ENCODE assay signal across 23 cellular contexts in genomic region chr2:9652898-9653479, GRCh38. TPM values are rescaled to one million over a fixed set of nuclear protein-coding genes. Genes with fewer than 3 reads are reported as not detected.
A peak's percentile ranks its signal among the peaks of the same experiment; 100 is the strongest.
DNase-seq lines count a peak whose midpoint lies in the region; ATAC-seq, FAIRE-seq and TF ChIP-seq lines count a peak whose summit lies in the region.
"Had no signal": no experiment of that assay in that cellular context is flagged by ENCODE, and none has a peak within 500 bp of the region (broad histone marks: within the 10 kb centered on the region; RNA-seq: fewer than 3 reads in every experiment).

No MANE protein-coding gene starts in this region.

- no peaks in the 10 kb centered on the region for H3K79me2 ChIP-seq in HepG2 (ENCODE audit: insufficient read depth, low read length)

- H3K27me3 ChIP-seq in HepG2 (ENCODE audit: control insufficient read depth in 1 of 2, insufficient read depth in 2 of 2, low read length in 2 of 2) = peaks cover 0 to 5% of the 10 kb centered on the region in 2 experiments; a peak in 2 of 5 replicates
- no peaks in the 10 kb centered on the region for H3K27me3 ChIP-seq in right lobe of liver
- H3K27me3 ChIP-seq in testis = no peaks in the 10 kb centered on the region
- H3K27me3 ChIP-seq: gastroesophageal sphincter, neural progenitor cell, upper lobe of left lung had no signal

- FAIRE-seq in HepG2 (lab: Jason Lieb, UNC) (peak; percentile 53), islet of Langerhans (lab: Jason Lieb, UNC) (peak; percentile 55)
- FAIRE-seq: G401.6, keratinocyte had no signal

- intact Hi-C loops in HepG2 (cut with micrococcal nuclease; ENCODE audit: unreplicated experiment) (no loop called here), right lobe of liver (cut with DNase I) (no loop called here), testis (cut with DNase I; ENCODE audit: low total_unique reads) (no loop called here)

- no peaks in the 10 kb centered on the region for H3K9me3 ChIP-seq in HepG2 (ENCODE audit: low read length)
- H3K9me3 ChIP-seq in right lobe of liver = no peaks in the 10 kb centered on the region
- no peaks in the 10 kb centered on the region for H3K9me3 ChIP-seq in testis
- H3K9me3 ChIP-seq: gastroesophageal sphincter, upper lobe of left lung had no signal

- TF ChIP-seq POLR2A in HepG2 (IDR thresholded peaks at IDR 0.05; ENCODE audit: insufficient read depth in 1 of 2, low read depth in 2 of 2, low read length in 2 of 2) (no peak), right lobe of liver (IDR thresholded peaks at IDR 0.05) (no peak), testis (IDR thresholded peaks at IDR 0.05) (no peak)

- H3K4me2 ChIP-seq in HepG2 (ENCODE audit: low read depth, low read length) = no peak overlapping the region
- H3K4me2 ChIP-seq: neural progenitor cell had no signal

- no peak for TF ChIP-seq RAD21 in HepG2 (CRISPR knock-in tag; IDR thresholded peaks at IDR 0.05)

- H3K4me3 ChIP-seq in HepG2 (replicated peaks in 1 of 3; ENCODE audit: insufficient read depth in 1 of 3, low read depth in 2 of 3, low read length in 3 of 3) (no peak overlapping the region), right lobe of liver (no peak overlapping the region), testis (no peak overlapping the region)
- H3K4me3 ChIP-seq: gastroesophageal sphincter, lung, neural progenitor cell, upper lobe of left lung had no signal

- no peak overlapping the region for H3K9ac ChIP-seq in HepG2 (ENCODE audit: insufficient read depth, low read depth, low read length)
- H3K9ac ChIP-seq: neural progenitor cell had no signal

- H3K27ac ChIP-seq in HepG2 (ENCODE audit: extremely low read length, insufficient read depth, low read length) (no peak overlapping the region), right lobe of liver (no peak overlapping the region), testis (no peak overlapping the region)
- H3K27ac ChIP-seq: gastroesophageal sphincter, neural progenitor cell, upper lobe of left lung had no signal

- 10% methylated on average over 5 of the region's 5 CpGs for WGBS in HepG2 (ENCODE audit: low lambda C conversion rate)
- 39% methylated on average over 4 of the region's 5 CpGs for WGBS in right lobe of liver (ENCODE audit: insufficient coverage, low coverage, low lambda C conversion rate, missing lambda C conversion rate)
- WGBS in testis, 2 donors = 43 to 57% methylated on average over 5 of the region's 5 CpGs

- in situ Hi-C loops in HepG2 (cut with HindIII; ENCODE audit: extremely low pct_ligation_motif_present, low pct_unique_long_range_greater_than_20kb) = no loop called here
- in situ Hi-C loops in G401 (cut with HindIII; ENCODE audit: low sequenced_read_pairs) = no loop called here

- H3K4me1 ChIP-seq in HepG2 (ENCODE audit: insufficient read depth, low read length) (peaks cover 52% of the 10 kb centered on the region), right lobe of liver (no peaks in the 10 kb centered on the region), testis (peaks cover 16% of the 10 kb centered on the region)
- H3K4me1 ChIP-seq: gastroesophageal sphincter, upper lobe of left lung had no signal

- no peaks in the 10 kb centered on the region for H3K36me3 ChIP-seq in HepG2 (replicated peaks in 1 of 2; ENCODE audit: control insufficient read depth in 1 of 2, insufficient read depth in 2 of 2, low read length in 2 of 2)
- no peaks in the 10 kb centered on the region for H3K36me3 ChIP-seq in right lobe of liver
- H3K36me3 ChIP-seq in testis (ENCODE audit: low read depth, missing control alignments) = no peaks in the 10 kb centered on the region
- H3K36me3 ChIP-seq: gastroesophageal sphincter, neural progenitor cell, upper lobe of left lung had no signal

- CTCF ChIA-PET in HepG2 (lab: Yijun Ruan, JAX; ENCODE audit: low intra/inter-chr PET ratio, low total read pairs) = no interaction called here

- TF ChIP-seq EP300 in HepG2 (IDR thresholded peaks at IDR 0.05; ENCODE audit: low read depth in 2 of 2, low read length in 2 of 2) (no peak), HepG2 (CRISPR knock-in tag; IDR thresholded peaks at IDR 0.05; ENCODE audit: borderline replicate concordance) (no peak)

- peak; percentile 52 for DNase-seq in HepG2 (ENCODE audit: low spot score)
- no peak for DNase-seq in right lobe of liver
- DNase-seq in NCI-H2227 treated with DMSO at 0.1 percent for 48 hours (lab: John Stamatoyannopoulos, UW) = peak; percentile 45
- peak; percentile 40 for DNase-seq in testis
- no peak for DNase-seq in G401 (ENCODE audit: low spot score)
- DNase-seq in NCI-H2107 (lab: John Stamatoyannopoulos, UW) = no peak
- DNase-seq: activated CD4-positive, alpha-beta T cell treated with anti-CD3 and anti-CD28 coated beads, Interleukin-2, amount 50 U/mL, for 1 hour; activated CD8-positive, alpha-beta memory T cell treated with anti-CD3 and anti-CD28 coated beads, Interleukin-2, amount 50 U/mL, for 4 hours; CD4-positive, alpha-beta memory T cell; NCI-H1048; NCI-H2029; NCI-H524 treated with DMSO at 0.1 percent for 48 hours; RPMI8226; T-helper 9 cell; upper lobe of left lung had no signal

- no peaks in the 10 kb centered on the region for H4K20me1 ChIP-seq in HepG2 (ENCODE audit: insufficient read depth, low read length)

- POLR2A ChIA-PET in HepG2 (lab: Yijun Ruan, JAX) = interaction anchor here (1.0 kb wide), 1 partner anchor 22 kb away, joined by 5 read pairs; the partner anchor contains the start of gene YWHAQ

- ATAC-seq in HepG2 = peak; percentile 76
- ATAC-seq in right lobe of liver = no peak
- no peak for ATAC-seq in GM18907 (IDR thresholded peaks at IDR 0.05; ENCODE audit: unreplicated experiment)
- ATAC-seq: gastroesophageal sphincter, WTC11 had no signal

- TF ChIP-seq CTCF in HepG2 (CRISPR knock-in tag; IDR thresholded peaks at IDR 0.05) (no peak), right lobe of liver (IDR thresholded peaks at IDR 0.05) (no peak), testis (IDR thresholded peaks at IDR 0.05) (no peak)

- no TSS peak for BruUV-seq in HepG2 (replicated peaks; lab: Mats Ljungman, UMichigan)

- no peak overlapping the region for H2AFZ ChIP-seq in HepG2 (ENCODE audit: low read length)
- H2AFZ ChIP-seq: neural progenitor cell had no signal

TF ChIP-seq in HepG2, 621 proteins besides CTCF, POLR2A, EP300 and RAD21 (continues in another document):
- TF ChIP-seq RXRB (CRISPR knock-in tag; IDR thresholded peaks at IDR 0.05; ENCODE audit: borderline replicate concordance) (peak; percentile 36; the same call in 1 of the 2 replicates), ERF (CRISPR knock-in tag; IDR thresholded peaks at IDR 0.05) (0 out of 2 replicates have a peak, but pooled peaks have one; percentile 19), CEBPZ (IDR thresholded peaks at IDR 0.05; ENCODE audit: low read length) (0 out of 2 replicates have a peak, but pooled peaks have one; percentile 26), FOXA3 (CRISPR knock-in tag; IDR thresholded peaks at IDR 0.05) (peak; percentile 7; the same call in 1 of the 2 replicates)

RNA-seq across cellular contexts. Expression of gene YWHAQ, which starts 22.2 kb away (rescaled TPM):
- total RNA-seq in HepG2 (2016; rRNA removed; fragmentation: Illumina TruSeq; extraction: Trizol) (304 and 420 TPM in 2 replicates), right lobe of liver (100 to 1,000 TPM in 1 of 6 experiments, 10 to 100 TPM in 5; 70.4 to 105 (median 84.2) TPM), testis (100 to 1,000 TPM; 260 to 261 TPM)
- 64.2 and 66.4 TPM in 2 replicates for total RNA-seq in HepG2 (2016; cell fraction: cytosol; rRNA removed; fragmentation: Illumina TruSeq; extraction: Trizol; ENCODE audit: low read depth)
- total RNA-seq in HepG2 (2016; cell fraction: insoluble cytoplasmic fraction; rRNA removed; fragmentation: Illumina TruSeq; extraction: Trizol) = 302 and 406 TPM in 2 replicates
- 208 and 219 TPM in 2 replicates for total RNA-seq in HepG2 (2016; cell fraction: membrane; rRNA removed; fragmentation: Illumina TruSeq; extraction: Trizol)
- total RNA-seq in HepG2 (2016; cell fraction: nucleus; rRNA removed; fragmentation: Illumina TruSeq; extraction: Trizol) = 152 and 166 TPM in 2 replicates
- polyA plus RNA-seq in HepG2 (2011; rRNA removed) (117 and 160 TPM in 2 replicates), testis (ENCODE audit: insufficient read depth, low read depth, low replicate concordance) (374 TPM)
- polyA plus RNA-seq in HepG2 (2011; cell fraction: cytosol; rRNA removed) = 91.4 and 117 TPM in 2 replicates
- 36.4 and 39.0 TPM in 2 replicates for polyA plus RNA-seq in HepG2 (2011; cell fraction: nucleus; rRNA removed)
- polyA plus RNA-seq in HepG2 (2012) = 175 and 244 TPM in 2 replicates
- polyA plus RNA-seq in HepG2 (2016; cell fraction: cytosol; fragmentation: Illumina TruSeq; extraction: Trizol; ENCODE audit: low read depth) = 94.8 and 102 TPM in 2 replicates
- 521 and 530 TPM in 2 replicates for polyA plus RNA-seq in HepG2 (2016; cell fraction: insoluble cytoplasmic fraction; fragmentation: Illumina TruSeq; extraction: Trizol; ENCODE audit: low read depth)
- 200 and 214 TPM in 2 replicates for polyA plus RNA-seq in HepG2 (2016; cell fraction: membrane; fragmentation: Illumina TruSeq; extraction: Trizol; ENCODE audit: low read depth)
- 187 and 192 TPM in 2 replicates for polyA plus RNA-seq in HepG2 (2016; cell fraction: nucleus; fragmentation: Illumina TruSeq; extraction: Trizol; ENCODE audit: insufficient read depth, low read depth)
- polyA minus RNA-seq in HepG2 (2011; rRNA and poly(A)+ RNA removed; ENCODE audit: low replicate concordance) = 120 and 167 TPM in 2 replicates
- polyA minus RNA-seq in HepG2 (2011; cell fraction: cytosol; rRNA and poly(A)+ RNA removed) = 164 and 178 TPM in 2 replicates
- polyA minus RNA-seq in HepG2 (2011; cell fraction: nucleus; rRNA and poly(A)+ RNA removed) = 73.9 and 82.2 TPM in 2 replicates
- total RNA-seq in G401 (2014; rRNA removed; shearing (Covaris generic)) = 426 and 560 TPM in 2 replicates

Comparison
In these comparisons a context has a peak if more than half of its experiments do, and no peak if none do; other contexts are left out.
1. DNase-seq: peak in HepG2 (single experiment), NCI-H2227 treated with DMSO at 0.1 percent for 48 hours (single experiment) and testis (single experiment); none in right lobe of liver (0 of 3), G401 (single experiment) and NCI-H2107 (single experiment).